Comparison of ENCODE assay signal across 22 cellular contexts in the genomic region with DNA sequence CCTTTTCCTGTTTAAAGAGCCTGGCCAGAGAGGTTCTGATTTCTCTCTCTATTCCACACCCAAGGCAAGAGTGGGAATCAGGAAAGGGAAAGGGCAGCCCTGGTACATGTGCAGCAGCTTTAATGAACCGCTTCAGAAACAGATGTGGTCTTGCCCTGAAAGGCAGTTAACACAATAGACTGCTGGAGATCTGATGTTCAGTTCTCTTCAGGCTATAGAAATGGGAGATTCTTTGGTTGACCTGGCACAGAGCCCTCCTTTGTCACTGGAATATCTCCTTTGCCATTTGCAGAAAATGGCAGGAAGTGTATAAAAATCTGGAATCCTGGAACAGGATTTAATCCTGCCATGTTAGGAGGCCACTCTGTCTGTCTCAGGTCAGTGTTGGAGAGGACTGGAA.
"Had no signal": no experiment of that assay in that cellular context is flagged by ENCODE, and none has a peak within 500 bp of the region (broad histone marks: within the 10 kb centered on the region; RNA-seq: fewer than 3 reads in every experiment).

No MANE protein-coding gene starts in this region.

- H3K36me3 ChIP-seq: tibial artery had no signal

- H3K27me3 ChIP-seq: body of pancreas had no signal

- H3K4me1 ChIP-seq: tibial artery had no signal

- H3K9me3 ChIP-seq: body of pancreas, tibial artery had no signal

- H3K27ac ChIP-seq: body of pancreas, dorsolateral prefrontal cortex, epithelial cell of prostate, tibial artery had no signal

- H3K4me3 ChIP-seq: body of pancreas, dorsolateral prefrontal cortex, tibial artery had no signal

- ATAC-seq: activated CD8-positive, alpha-beta memory T cell treated with anti-CD3 and anti-CD28 coated beads, Interleukin-2, amount 10 ng/mL, durations not matched to agents 7 days and 5 days; body of pancreas; left lobe of liver; naive thymus-derived CD4-positive, alpha-beta T cell; stimulated activated naive CD8-positive, alpha-beta T cell treated with anti-CD3 and anti-CD28 coated beads, Interleukin-15, Interleukin-2, amounts not matched to agents 100 U/mL and 50 U/mL, for 24 hours had no signal

- FAIRE-seq: frontal cortex, kidney had no signal

- DNase-seq: activated CD4-positive, alpha-beta memory T cell treated with anti-CD3 and anti-CD28 coated beads, Interleukin-2, amount 10 ng/mL, durations not matched to agents 7 days and 5 days; activated CD4-positive, alpha-beta T cell treated with anti-CD3 and anti-CD28 coated beads for 48 hours; activated CD4-positive, CD25-positive, alpha-beta regulatory T cell; activated CD8-positive, alpha-beta memory T cell treated with anti-CD3 and anti-CD28 coated beads, Interleukin-2, amount 10 ng/mL, durations not matched to agents 7 days and 5 days; activated naive CD4-positive, alpha-beta T cell treated with Interleukin-2 at 50 U/mL for 16 hours; activated naive CD8-positive, alpha-beta T cell treated with anti-CD3 and anti-CD28 coated beads, Interleukin-2, amount 10 ng/mL, durations not matched to agents 7 days and 5 days; activated T-cell treated with anti-CD3 and anti-CD28 coated beads, Interleukin-2, amount 50 U/mL, for 1 hour; body of pancreas; caudate nucleus; dorsolateral prefrontal cortex; head of caudate nucleus; kidney; naive thymus-derived CD4-positive, alpha-beta T cell; stimulated activated CD4-positive, alpha-beta T cell treated with anti-CD3 and anti-CD28 coated beads, Interleukin-12 subunit alpha, Interleukin-12 subunit beta, amount 100 ng/mL, for 4 hours; stimulated activated CD4-positive, alpha-beta T cell treated with anti-CD3 and anti-CD28 coated beads, Interleukin-2, amount 100 ng/mL, for 24 hours; stimulated activated naive CD8-positive, alpha-beta T cell treated with anti-CD3 and anti-CD28 coated beads, Interleukin-15, Interleukin-2, amounts not matched to agents 100 U/mL and 50 U/mL, for 24 hours; substantia nigra; T1000; tibial artery had no signal
